ENCODE assay signal across 8 cellular contexts in genomic region chr2:199955339-199956061, GRCh38. TPM values are rescaled to one million over a fixed set of nuclear protein-coding genes. Genes with fewer than 3 reads are reported as not detected.
DNase-seq lines count a peak whose midpoint lies in the region; ATAC-seq lines count a peak whose summit lies in the region.

A gene with protein sequence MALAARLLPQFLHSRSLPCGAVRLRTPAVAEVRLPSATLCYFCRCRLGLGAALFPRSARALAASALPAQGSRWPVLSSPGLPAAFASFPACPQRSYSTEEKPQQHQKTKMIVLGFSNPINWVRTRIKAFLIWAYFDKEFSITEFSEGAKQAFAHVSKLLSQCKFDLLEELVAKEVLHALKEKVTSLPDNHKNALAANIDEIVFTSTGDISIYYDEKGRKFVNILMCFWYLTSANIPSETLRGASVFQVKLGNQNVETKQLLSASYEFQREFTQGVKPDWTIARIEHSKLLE (plus strand): TSS chr2:199955582. CDS start chr2:199955799, 217 bp downstream.
A gene with protein sequence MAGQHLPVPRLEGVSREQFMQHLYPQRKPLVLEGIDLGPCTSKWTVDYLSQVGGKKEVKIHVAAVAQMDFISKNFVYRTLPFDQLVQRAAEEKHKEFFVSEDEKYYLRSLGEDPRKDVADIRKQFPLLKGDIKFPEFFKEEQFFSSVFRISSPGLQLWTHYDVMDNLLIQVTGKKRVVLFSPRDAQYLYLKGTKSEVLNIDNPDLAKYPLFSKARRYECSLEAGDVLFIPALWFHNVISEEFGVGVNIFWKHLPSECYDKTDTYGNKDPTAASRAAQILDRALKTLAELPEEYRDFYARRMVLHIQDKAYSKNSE (minus strand): TSS chr2:199955491. CDS start chr2:199955470, 21 bp downstream.

- peaks cover 12% of the 10 kb centered on the region for H3K36me3 Mint-ChIP-seq in activated CD4-positive, alpha-beta T cell treated with anti-CD3 and anti-CD28 coated beads, Interleukin-2, amount 10 ng/mL, durations not matched to agents 7 days and 5 days (ENCODE audit: low read depth)

- H3K9me3 Mint-ChIP-seq in activated CD4-positive, alpha-beta T cell treated with anti-CD3 and anti-CD28 coated beads, Interleukin-2, amount 10 ng/mL, durations not matched to agents 7 days and 5 days = no peaks in the 10 kb centered on the region

- POLR2A ChIA-PET in activated CD4-positive, alpha-beta T cell treated with anti-CD3 and anti-CD28 coated beads, Interleukin-2, amount 10 ng/mL, durations not matched to agents 7 days and 5 days (lab: Charles Lee) = no interaction called here

- peaks cover 66% of the 10 kb centered on the region for H3K4me1 Mint-ChIP-seq in activated CD4-positive, alpha-beta T cell treated with anti-CD3 and anti-CD28 coated beads, Interleukin-2, amount 10 ng/mL, durations not matched to agents 7 days and 5 days

- CTCF ChIA-PET in activated CD4-positive, alpha-beta T cell treated with anti-CD3 and anti-CD28 coated beads, Interleukin-2, amount 10 ng/mL, durations not matched to agents 7 days and 5 days (lab: Charles Lee) = interaction anchor here (1.0 to 1.4 kb wide), 2 partner anchors 15 to 18 kb away, joined by 3 to 4 read pairs; no protein-coding TSS in a partner anchor

- H3K4me3 Mint-ChIP-seq in activated CD4-positive, alpha-beta T cell treated with anti-CD3 and anti-CD28 coated beads, Interleukin-2, amount 10 ng/mL, durations not matched to agents 7 days and 5 days = peak within 1 kb of the TSS; percentile 99

- peak; percentile 84 for ATAC-seq in GM19328 (IDR thresholded peaks at IDR 0.05; ENCODE audit: unreplicated experiment)
- peak; percentile 67 for ATAC-seq in HG03469 (IDR thresholded peaks at IDR 0.05; ENCODE audit: unreplicated experiment)
- peak; percentile 93 for ATAC-seq in left lobe of liver

- no peaks in the 10 kb centered on the region for H3K27me3 Mint-ChIP-seq in activated CD4-positive, alpha-beta T cell treated with anti-CD3 and anti-CD28 coated beads, Interleukin-2, amount 10 ng/mL, durations not matched to agents 7 days and 5 days

- peak; percentile 54 to 97 (median 84) for DNase-seq in C1 segment of cervical spinal cord (lab: John Stamatoyannopoulos, UW)
- peak; percentile 87 for DNase-seq in NCI-H69 (lab: John Stamatoyannopoulos, UW)
- DNase-seq in activated CD4-positive, alpha-beta T cell treated with anti-CD3 and anti-CD28 coated beads, Interleukin-2, amount 10 ng/mL, durations not matched to agents 7 days and 5 days = peak; percentile 84
- peak; percentile 75 for DNase-seq in cortex of kidney (lab: John Stamatoyannopoulos, UW)
- DNase-seq in left lobe of liver (ENCODE audit: low spot score) = peak; percentile 86
- peak; percentile 65 for DNase-seq in stimulated activated CD4-positive, alpha-beta T cell treated with anti-CD3 and anti-CD28 coated beads, Interleukin-2, amount 100 ng/mL, for 4 hours (ENCODE audit: low read depth)

- peak within 1 kb of the TSS; percentile 95 for H3K27ac Mint-ChIP-seq in activated CD4-positive, alpha-beta T cell treated with anti-CD3 and anti-CD28 coated beads, Interleukin-2, amount 10 ng/mL, durations not matched to agents 7 days and 5 days

RNA-seq across cellular contexts. Expression of the first gene that starts in this region (rescaled TPM):
- 10 to 100 TPM; 20.6 to 20.7 TPM for total RNA-seq in activated CD4-positive, alpha-beta T cell treated with anti-CD3 and anti-CD28 coated beads, Interleukin-2, amount 10 ng/mL, durations not matched to agents 7 days and 5 days
- 29.5 TPM for total RNA-seq in left lobe of liver

RNA-seq across cellular contexts. Expression of the second gene that starts in this region (rescaled TPM):
- total RNA-seq in activated CD4-positive, alpha-beta T cell treated with anti-CD3 and anti-CD28 coated beads, Interleukin-2, amount 10 ng/mL, durations not matched to agents 7 days and 5 days = 1 to 10 TPM; 7.9 to 8.5 TPM
- 3.7 TPM for total RNA-seq in left lobe of liver

Comparison
In these comparisons a context has a peak if more than half of its experiments do, and no peak if none do; other contexts are left out.
1. Peak in every context shown above with its lines: DNase-seq and ATAC-seq.